8 cellular contexts compared by ENCODE assay signal in genomic region chr3:46276497-46277099, GRCh38. TPM values are rescaled to one million over a fixed set of nuclear protein-coding genes. Genes with fewer than 3 reads are reported as not detected.
DNase-seq lines count a peak whose midpoint lies in the region; ATAC-seq and TF ChIP-seq lines count a peak whose summit lies in the region.

No MANE protein-coding gene starts in this region.

- no TSS peak for BruUV-seq in HCT116 (replicated peaks; lab: Mats Ljungman, UMichigan)

- H3K36me3 Mint-ChIP-seq in activated naive CD4-positive, alpha-beta T cell treated with anti-CD3 and anti-CD28 coated beads, Interleukin-2, amount 10 ng/mL, durations not matched to agents 7 days and 5 days = peaks cover 28% of the 10 kb centered on the region
- H3K36me3 Mint-ChIP-seq in immature natural killer cell = peaks cover 0 to 10% (median 0%) of the 10 kb centered on the region in 3 donors

- TF ChIP-seq CTCF in HCT116 (IDR thresholded peaks at IDR 0.05 in 2 of 3, conservative IDR thresholded peaks at IDR 0.05 in 1 of 3; ENCODE audit: borderline replicate concordance in 1 of 3, insufficient read depth in 1 of 3, low read depth in 2 of 3, low read length in 2 of 3) = peak; percentile 60 to 87 (median 81); a peak in 5 of 6 replicates

- H3K27me3 Mint-ChIP-seq in activated naive CD4-positive, alpha-beta T cell treated with anti-CD3 and anti-CD28 coated beads, Interleukin-2, amount 10 ng/mL, durations not matched to agents 7 days and 5 days = peaks cover 23% of the 10 kb centered on the region
- H3K27me3 Mint-ChIP-seq in immature natural killer cell (ENCODE audit: low read depth in 3 of 3) = peaks cover 0 to 7% (median 3%) of the 10 kb centered on the region in 3 donors

- intact Hi-C loops in HCT116 (cut with micrococcal nuclease) = loop anchor here (1.0 kb wide), 1 partner anchor 102 kb away; no protein-coding TSS in a partner anchor

- POLR2A ChIA-PET in HCT116 (lab: Charles Lee) = no interaction called here

- no peaks in the 10 kb centered on the region for H3K9me2 ChIP-seq in HCT116 (ENCODE audit: insufficient read depth)

- H3K4me3 Mint-ChIP-seq in activated naive CD4-positive, alpha-beta T cell treated with anti-CD3 and anti-CD28 coated beads, Interleukin-2, amount 10 ng/mL, durations not matched to agents 7 days and 5 days = no peak overlapping the region
- H3K4me3 Mint-ChIP-seq in immature natural killer cell = peak overlapping the region; percentile 51 to 75 (median 53)

- H3K27me3 ChIP-seq in HCT116 (ENCODE audit: insufficient read depth, low read length) (no peaks in the 10 kb centered on the region), SJSA1 (replicated peaks) (no peaks in the 10 kb centered on the region)

- CTCF ChIA-PET in HCT116 (lab: Charles Lee) = interaction anchor here (0.9 to 2.7 kb wide), 5 partner anchors 10 to 102 kb away, joined by 4 to 18 read pairs (median 14); partner anchors contain the start of gene CCR5
- CTCF ChIA-PET in activated naive CD4-positive, alpha-beta T cell treated with anti-CD3 and anti-CD28 coated beads, Interleukin-2, amount 10 ng/mL, durations not matched to agents 7 days and 5 days (lab: Charles Lee) = interaction anchor here (0.6 to 6.8 kb wide), 20 partner anchors 9 to 189 kb away, joined by 3 to 161 read pairs (median 5); partner anchors contain the start of genes CCR1, CCR2 and CCR5

- no peaks in the 10 kb centered on the region for H3K79me2 ChIP-seq in HCT116 (ENCODE audit: insufficient read depth, low read length)

- peak; percentile 100 for ATAC-seq in HCT116

- TF ChIP-seq RAD21 in HCT116 (IDR thresholded peaks at IDR 0.05; ENCODE audit: low read depth) = peak; percentile 59

- no peak overlapping the region for H3K4me3 ChIP-seq in HCT116 (replicated peaks in 1 of 2; ENCODE audit: low read depth in 1 of 2, low read length in 2 of 2)
- no peak overlapping the region for H3K4me3 ChIP-seq in SJSA1

- H3K27ac Mint-ChIP-seq in activated naive CD4-positive, alpha-beta T cell treated with anti-CD3 and anti-CD28 coated beads, Interleukin-2, amount 10 ng/mL, durations not matched to agents 7 days and 5 days = peak overlapping the region; percentile 17
- peak overlapping the region; percentile 31 to 84 (median 76) for H3K27ac Mint-ChIP-seq in immature natural killer cell

- in situ Hi-C loops in Caki2 (cut with HindIII; ENCODE audit: low pct_unique_long_range_greater_than_20kb, low sequenced_read_pairs) = no loop called here

- H3K4me1 ChIP-seq in HCT116 (ENCODE audit: control insufficient read depth in 1 of 2, insufficient read depth in 2 of 2, low read length in 2 of 2) = peaks cover 0 to 7% of the 10 kb centered on the region in 2 experiments; a peak in 1 of 4 replicates
- no peaks in the 10 kb centered on the region for H3K4me1 ChIP-seq in SJSA1 (replicated peaks)

- no peak overlapping the region for H2AFZ ChIP-seq in HCT116 (ENCODE audit: low read depth, low read length, poor library complexity, severe bottlenecking)

- H3K4me1 Mint-ChIP-seq in activated naive CD4-positive, alpha-beta T cell treated with anti-CD3 and anti-CD28 coated beads, Interleukin-2, amount 10 ng/mL, durations not matched to agents 7 days and 5 days = peaks cover 56% of the 10 kb centered on the region
- H3K4me1 Mint-ChIP-seq in immature natural killer cell = peaks cover 48 to 51% of the 10 kb centered on the region in 2 donors

- H3K9me3 ChIP-seq in HCT116 (ENCODE audit: control insufficient read depth in 1 of 2, insufficient read depth in 1 of 2, low read depth in 1 of 2, low read length in 2 of 2) (peaks cover 4 to 7% of the 10 kb centered on the region in 2 experiments; a peak in 1 of 4 replicates), SJSA1 (replicated peaks) (no peaks in the 10 kb centered on the region)

- RAD21 ChIA-PET in HCT116 (lab: Charles Lee; ENCODE audit: low non-redundant PET in 1 of 2, low total read pairs in 2 of 2, uncharacterized antibody in 2 of 2, unreplicated experiment in 2 of 2) = interaction anchor here (0.5 to 1.3 kb wide), 4 partner anchors 83 to 102 kb away, joined by 3 to 6 read pairs (median 3); no protein-coding TSS in a partner anchor

- H3K9me3 Mint-ChIP-seq in activated naive CD4-positive, alpha-beta T cell treated with anti-CD3 and anti-CD28 coated beads, Interleukin-2, amount 10 ng/mL, durations not matched to agents 7 days and 5 days = peaks cover 13% of the 10 kb centered on the region
- H3K9me3 Mint-ChIP-seq in immature natural killer cell = no peaks in the 10 kb centered on the region

- no peak overlapping the region for H3K9ac ChIP-seq in HCT116 (ENCODE audit: low read length)

- H3K4me2 ChIP-seq in HCT116 (ENCODE audit: low read length) = no peak overlapping the region

- H3K36me3 ChIP-seq in HCT116 (ENCODE audit: control insufficient read depth in 1 of 2, insufficient read depth in 2 of 2, low read length in 2 of 2) (no peaks in the 10 kb centered on the region), SJSA1 (no peaks in the 10 kb centered on the region)

- H3K27ac ChIP-seq in HCT116 (ENCODE audit: low read depth, low read length) (no peak overlapping the region), SJSA1 (no peak overlapping the region)

- no peaks in the 10 kb centered on the region for H4K20me1 ChIP-seq in HCT116 (ENCODE audit: insufficient read depth)

- TF ChIP-seq POLR2A in HCT116 (IDR thresholded peaks at IDR 0.05; ENCODE audit: borderline replicate concordance, extremely low read depth, insufficient read depth, insufficient read length) = no peak

- peak; percentile 3 for DNase-seq in Caki2 (ENCODE audit: low read depth)
- DNase-seq in HCT116 (ENCODE audit: low read depth, low spot score) = peak; percentile 39
- peak; percentile 12 to 45 for DNase-seq in SJSA1 (ENCODE audit: low read depth in 1 of 2, low spot score in 2 of 2)
- DNase-seq in activated naive CD4-positive, alpha-beta T cell treated with anti-CD3 and anti-CD28 coated beads, Interleukin-2, amount 10 ng/mL, durations not matched to agents 7 days and 5 days = peak; percentile 83
- DNase-seq in immature natural killer cell = peak; percentile 61 to 70 (median 66)
- peak; percentile 54 to 59 (median 56) for DNase-seq in stimulated activated CD4-positive, alpha-beta T cell treated with anti-CD3 and anti-CD28 coated beads, TNF-alpha, amount 100 ng/mL, for 4 hours (ENCODE audit: low read depth in 3 of 3)
- no peak for DNase-seq in NCI-H2107 (lab: John Stamatoyannopoulos, UW)
- no peak for DNase-seq in DMS114 treated with DMSO at 0.1 percent for 48 hours (lab: John Stamatoyannopoulos, UW; ENCODE audit: unreplicated experiment)

TF ChIP-seq in HCT116, 20 proteins besides CTCF, POLR2A, EP300 and RAD21:
- TF ChIP-seq SRF (IDR thresholded peaks at IDR 0.05; ENCODE audit: low read depth) (no peak), SIN3A (IDR thresholded peaks at IDR 0.05; ENCODE audit: low read depth) (no peak), EZH2 (IDR thresholded peaks at IDR 0.05) (no peak), ATF3 (IDR thresholded peaks at IDR 0.05) (no peak), YY1 (IDR thresholded peaks at IDR 0.05; ENCODE audit: extremely low read depth, insufficient replicate concordance, low read depth, low read length) (no peak), POLR2AphosphoS5 (IDR thresholded peaks at IDR 0.05; ENCODE audit: low read depth, low read length) (no peak)

RNA-seq across cellular contexts. Expression of gene CCR3, which starts 34.3 kb away (rescaled TPM):
- not detected in 2 replicates for total RNA-seq in Caki2 (2014; rRNA removed; shearing (Covaris generic); ENCODE audit: low replicate concordance)
- total RNA-seq in HCT116 (2021; ENCODE audit: unreplicated experiment) = not detected
- polyA plus RNA-seq in HCT116 (2012) = 0.04 and 0.05 TPM in 2 replicates
- 0.29 and 0.66 TPM in 2 replicates for total RNA-seq in SJSA1 (2014; rRNA removed; shearing (Covaris generic))
- polyA plus RNA-seq in immature natural killer cell = under 1 TPM in 1 of 3 donors, not detected in 2; 0.39 TPM

Comparison
In these comparisons a context has a peak if more than half of its experiments do, and no peak if none do; other contexts are left out.
1. DNase-seq: peak in Caki2 (single experiment), HCT116 (single experiment), SJSA1 (2 of 2), activated naive CD4-positive, alpha-beta T cell treated with anti-CD3 and anti-CD28 coated beads, Interleukin-2, amount 10 ng/mL, durations not matched to agents 7 days and 5 days (single experiment), immature natural killer cell (3 of 3) and stimulated activated CD4-positive, alpha-beta T cell treated with anti-CD3 and anti-CD28 coated beads, TNF-alpha, amount 100 ng/mL, for 4 hours (3 of 3); none in NCI-H2107 (single experiment) and DMS114 treated with DMSO at 0.1 percent for 48 hours (single experiment).